8 cellular contexts compared by ENCODE assay signal in the genomic region with DNA sequence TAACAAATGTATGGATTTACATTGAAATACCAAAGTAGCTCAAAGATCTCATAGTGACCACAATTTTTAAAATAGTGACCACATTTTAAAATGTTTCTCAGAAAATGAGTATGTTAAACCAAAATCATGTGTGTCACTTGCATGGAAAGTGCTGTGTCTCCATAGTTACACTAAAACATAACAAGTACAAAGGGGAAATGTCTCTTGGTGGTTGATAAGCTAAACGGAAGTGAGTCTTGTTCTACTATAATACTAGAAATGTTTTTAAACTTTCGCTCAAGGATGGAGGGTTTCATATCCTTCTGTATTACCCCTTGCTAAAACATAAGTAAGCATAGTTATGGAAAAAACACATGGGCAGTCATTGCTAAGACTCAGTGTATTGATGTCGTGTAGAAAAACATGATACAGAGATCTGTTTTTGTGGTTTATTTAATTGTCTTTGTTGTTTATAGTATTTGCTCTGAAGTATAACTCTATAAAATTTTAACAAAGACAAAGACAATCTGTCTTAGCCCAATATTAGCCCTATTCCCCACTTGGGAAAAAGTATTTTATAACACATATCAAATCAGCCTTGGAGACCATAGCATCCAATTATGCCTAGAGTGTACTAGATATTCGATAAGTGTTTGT. TPM values are rescaled to one million over a fixed set of nuclear protein-coding genes. Genes with fewer than 3 reads are reported as not detected.
DNase-seq lines count a peak whose midpoint lies in the region; ATAC-seq and TF ChIP-seq lines count a peak whose summit lies in the region.

No MANE protein-coding gene starts in this region.

- no peaks in the 10 kb centered on the region for H3K27me3 Mint-ChIP-seq in IgD-negative memory B cell

- ATAC-seq in GM21367 (IDR thresholded peaks at IDR 0.05; ENCODE audit: unreplicated experiment): peak; percentile 46

- H3K4me3 ChIP-seq in choroid plexus epithelial cell (ENCODE audit: low read depth, low read length) (no peak overlapping the region), lower leg skin (ENCODE audit: low read depth, poor library complexity, severe bottlenecking) (no peak overlapping the region)

- intact Hi-C loops in lower leg skin (cut with DNase I; ENCODE audit: low total_unique reads): no loop called here

- DNase-seq in DMS79 treated with DMSO at 0.1 percent for 48 hours (lab: John Stamatoyannopoulos, UW) (peak; percentile 33), choroid plexus epithelial cell (ENCODE audit: low read depth) (peak; percentile 61), NCI-H2029 (lab: John Stamatoyannopoulos, UW) (no peak), lower leg skin (ENCODE audit: low spot score in 2 of 2) (no peak), NCI-H146 treated with DMSO at 0.1 percent for 48 hours (lab: John Stamatoyannopoulos, UW; ENCODE audit: unreplicated experiment) (no peak), NCI-H146 (lab: John Stamatoyannopoulos, UW) (no peak)

- H3K9me3 Mint-ChIP-seq in IgD-negative memory B cell: peaks cover 0 to under 1% (median 0%) of the 10 kb centered on the region in 3 donors

- no peak for TF ChIP-seq CTCF in choroid plexus epithelial cell (conservative IDR thresholded peaks at IDR 0.05; ENCODE audit: low read depth, low read length)
- no peak for TF ChIP-seq CTCF in lower leg skin (IDR thresholded peaks at IDR 0.05)

- H3K4me3 Mint-ChIP-seq in IgD-negative memory B cell: peak overlapping the region; percentile 31 to 92 (median 72)

- no peak for TF ChIP-seq POLR2A in lower leg skin (IDR thresholded peaks at IDR 0.05)

- H3K4me1 Mint-ChIP-seq in IgD-negative memory B cell: peaks cover 46 to 54% (median 46%) of the 10 kb centered on the region in 3 donors

- 48 to 59% methylated on average over 4 of the region's 4 CpGs for WGBS in lower leg skin, 2 donors

- peak overlapping the region; percentile 87 to 98 (median 97) for H3K27ac Mint-ChIP-seq in IgD-negative memory B cell

- peaks cover 2% of the 10 kb centered on the region for H3K36me3 Mint-ChIP-seq in IgD-negative memory B cell

RNA-seq across cellular contexts. Expression of gene DENND4A, which starts 27.0 kb away (rescaled TPM):
- 24.7 TPM for polyA plus RNA-seq in IgD-negative memory B cell
- 10 to 100 TPM in 3 of 4 donors, 1 to 10 TPM in 1; 7.4 to 16.4 (median 13.3) TPM for total RNA-seq in lower leg skin

RNA-seq across cellular contexts. Expression of gene RAB11A, which starts 50.2 kb away (rescaled TPM):
- polyA plus RNA-seq in IgD-negative memory B cell: 248 TPM
- 100 to 1,000 TPM; 451 to 676 (median 466) TPM for total RNA-seq in lower leg skin

Comparison
In these comparisons a context has a peak if more than half of its experiments do, and no peak if none do; other contexts are left out.
1. DNase-seq: peak in DMS79 treated with DMSO at 0.1 percent for 48 hours (single experiment) and choroid plexus epithelial cell (single experiment); none in NCI-H2029 (single experiment), lower leg skin (0 of 2), NCI-H146 treated with DMSO at 0.1 percent for 48 hours (single experiment) and NCI-H146 (single experiment).